9 cellular contexts compared by ENCODE assay signal in the genomic region with DNA sequence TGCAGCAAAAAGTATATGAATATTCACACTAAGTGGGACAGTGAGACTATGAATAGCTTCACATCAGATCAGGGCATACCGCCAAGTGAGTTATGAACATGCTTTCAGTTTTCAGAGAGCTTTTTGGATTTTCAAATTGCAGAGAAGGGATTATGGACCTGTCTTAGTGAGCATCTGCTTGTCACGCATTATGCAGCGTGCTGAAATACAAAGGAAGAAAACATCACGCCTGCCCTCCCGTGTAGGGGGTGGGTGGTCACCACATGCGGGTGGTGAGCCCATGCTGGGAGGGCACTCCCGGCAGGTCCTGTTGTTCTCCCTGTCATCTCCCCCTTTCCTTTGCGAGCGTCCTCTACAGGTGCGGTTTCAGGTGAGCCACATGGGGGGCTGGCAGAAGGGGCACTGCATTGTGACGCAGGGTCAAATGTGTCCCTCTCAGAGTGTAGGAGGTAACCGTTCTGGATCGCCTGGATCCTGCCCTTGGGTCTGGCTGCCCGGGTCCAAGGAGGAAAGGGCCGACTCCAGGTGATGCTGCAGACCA. TPM values are rescaled to one million over a fixed set of nuclear protein-coding genes. Genes with fewer than 3 reads are reported as not detected.
DNase-seq lines count a peak whose midpoint lies in the region; ATAC-seq and TF ChIP-seq lines count a peak whose summit lies in the region.
"Had no signal": no experiment of that assay in that cellular context is flagged by ENCODE, and none has a peak within 500 bp of the region (broad histone marks: within the 10 kb centered on the region; RNA-seq: fewer than 3 reads in every experiment).

No MANE protein-coding gene starts in this region.

- no peaks in the 10 kb centered on the region for H3K27me3 ChIP-seq in MG63

- H3K36me3 Mint-ChIP-seq in MCF 10A (ENCODE audit: insufficient read depth, unreplicated experiment) (peaks cover 13% of the 10 kb centered on the region), HFFc6 (ENCODE audit: low read depth) (no peaks in the 10 kb centered on the region)

- no peaks in the 10 kb centered on the region for H3K36me3 ChIP-seq in MG63

- BruUV-seq in MCF 10A (replicated peaks; lab: Mats Ljungman, UMichigan), result no TSS peak

- H3K27me3 Mint-ChIP-seq in MCF 10A (ENCODE audit: insufficient read depth, unreplicated experiment) (no peaks in the 10 kb centered on the region), HFFc6 (ENCODE audit: insufficient read depth) (no peaks in the 10 kb centered on the region; the same call in 1 of the 2 replicates)

- H3K4me3 Mint-ChIP-seq in MCF 10A (ENCODE audit: unreplicated experiment) (peak overlapping the region; percentile 64), HFFc6 (no peak overlapping the region)

- CTCF ChIA-PET in MCF 10A (lab: Yijun Ruan, JAX), result no interaction called here

- intact Hi-C loops in MCF 10A (cut with micrococcal nuclease), result no loop called here
- intact Hi-C loops in head of caudate nucleus (cut with DNase I), result no loop called here

- H3K4me1 Mint-ChIP-seq in MCF 10A (ENCODE audit: insufficient read depth, unreplicated experiment) (peaks cover 11% of the 10 kb centered on the region), HFFc6 (ENCODE audit: low read depth) (peaks cover 42% of the 10 kb centered on the region)

- TF ChIP-seq CTCF in MCF 10A (IDR thresholded peaks at IDR 0.05; ENCODE audit: unreplicated experiment) (no peak), HFFc6 (IDR thresholded peaks at IDR 0.05) (no peak)

- no peaks in the 10 kb centered on the region for H3K9me3 ChIP-seq in MG63

- DNase-seq in stimulated activated naive CD4-positive, alpha-beta T cell treated with Interleukin-2 at 50 U/mL for 16 hours (lab: John Stamatoyannopoulos, UW), result peak; percentile 19
- no peak for DNase-seq in stimulated activated naive CD4-positive, alpha-beta T cell (lab: John Stamatoyannopoulos, UW)
- DNase-seq in MCF 10A (ENCODE audit: unreplicated experiment) (no peak), head of caudate nucleus (no peak), retina (no peak), HFFc6 (no peak), MG63 (no peak)
- DNase-seq: NCI-H1417 treated with DMSO at 0.1 percent for 48 hours had no signal

- no peak overlapping the region for H3K4me3 ChIP-seq in MG63

- H3K27ac Mint-ChIP-seq in MCF 10A (ENCODE audit: low read depth, unreplicated experiment) (peak overlapping the region; percentile 74), HFFc6 (no peak overlapping the region; the same call in 1 of the 2 replicates)

- POLR2A ChIA-PET in MCF 10A (lab: Yijun Ruan, JAX), result interaction anchor here (0.6 to 1.0 kb wide), 2 partner anchors 103 to 121 kb away, joined by 3 to 4 read pairs; no protein-coding TSS in a partner anchor

- H3K9me3 Mint-ChIP-seq in MCF 10A (ENCODE audit: unreplicated experiment) (no peaks in the 10 kb centered on the region), HFFc6 (no peaks in the 10 kb centered on the region)

- ATAC-seq in HG03103 (IDR thresholded peaks at IDR 0.05; ENCODE audit: low read depth, unreplicated experiment), result peak; percentile 17

RNA-seq across cellular contexts. Expression of a gene that starts 42.6 kb away (rescaled TPM):
- 24.3 and 25.3 TPM in 2 replicates for total RNA-seq in MCF 10A (2022)
- 10 to 100 TPM; 19.9 to 28.8 (median 22.6) TPM for total RNA-seq in HFFc6 (2021; fragmentation: NEBNext Ultra II Directional; extraction: Animal tissue kit (Norgen Biotek cat#: 25700))
- total RNA-seq in MG63 (2014; rRNA removed; shearing (Covaris generic); ENCODE audit: low replicate concordance), result 10.8 and 12.0 TPM in 2 replicates
